Comparison of ENCODE assay signal across 8 cellular contexts in genomic region chr13:79405501-79405830, GRCh38. TPM values are rescaled to one million over a fixed set of nuclear protein-coding genes. Genes with fewer than 3 reads are reported as not detected.
DNase-seq lines count a peak whose midpoint lies in the region; ATAC-seq lines count a peak whose summit lies in the region.

No MANE protein-coding gene starts in this region.

- no peaks in the 10 kb centered on the region for H3K9me3 Mint-ChIP-seq in activated naive CD4-positive, alpha-beta T cell treated with anti-CD3 and anti-CD28 coated beads, Interleukin-2, amount 10 ng/mL, durations not matched to agents 7 days and 5 days
- no peaks in the 10 kb centered on the region for H3K9me3 Mint-ChIP-seq in stimulated activated effector memory CD8-positive, alpha-beta T cell treated with anti-CD3 and anti-CD28 coated beads, Interleukin-12 subunit alpha, Interleukin-12 subunit beta, amount 100 ng/mL, for 72 hours

- H3K27me3 Mint-ChIP-seq in activated naive CD4-positive, alpha-beta T cell treated with anti-CD3 and anti-CD28 coated beads, Interleukin-2, amount 10 ng/mL, durations not matched to agents 7 days and 5 days: no peaks in the 10 kb centered on the region

- ATAC-seq in HG03045 (IDR thresholded peaks at IDR 0.05; ENCODE audit: unreplicated experiment): peak; percentile 10
- ATAC-seq in right cardiac atrium: peak; percentile 5 to 27
- peak; percentile 73 for ATAC-seq in stimulated activated effector memory CD8-positive, alpha-beta T cell treated with anti-CD3 and anti-CD28 coated beads, Interleukin-12 subunit alpha, Interleukin-12 subunit beta, amount 100 ng/mL, for 72 hours

- H3K27me3 ChIP-seq in SJSA1 (replicated peaks): no peaks in the 10 kb centered on the region
- H3K27me3 ChIP-seq in right cardiac atrium (ENCODE audit: control insufficient read depth, insufficient read depth): no peaks in the 10 kb centered on the region

- H3K4me3 ChIP-seq in SJSA1 (peak overlapping the region; percentile 70), right cardiac atrium (ENCODE audit: low read length) (peak overlapping the region; percentile 100)

- peaks cover 14% of the 10 kb centered on the region for H3K36me3 Mint-ChIP-seq in activated naive CD4-positive, alpha-beta T cell treated with anti-CD3 and anti-CD28 coated beads, Interleukin-2, amount 10 ng/mL, durations not matched to agents 7 days and 5 days
- peaks cover 15% of the 10 kb centered on the region for H3K36me3 Mint-ChIP-seq in stimulated activated effector memory CD8-positive, alpha-beta T cell treated with anti-CD3 and anti-CD28 coated beads, Interleukin-12 subunit alpha, Interleukin-12 subunit beta, amount 100 ng/mL, for 72 hours

- WGBS in right cardiac atrium: under 1% methylated on average over 19 of the region's 19 CpGs

- peaks cover 15% of the 10 kb centered on the region for H3K36me3 ChIP-seq in SJSA1

- CTCF ChIA-PET in activated naive CD4-positive, alpha-beta T cell treated with anti-CD3 and anti-CD28 coated beads, Interleukin-2, amount 10 ng/mL, durations not matched to agents 7 days and 5 days (lab: Charles Lee): interaction anchor here (0.8 to 2.2 kb wide), 4 partner anchors 12 to 138 kb away, joined by 3 to 6 read pairs (median 4); no protein-coding TSS in a partner anchor

- intact Hi-C loops in right cardiac atrium (cut with DNase I): no loop called here

- peaks cover 11% of the 10 kb centered on the region; the same call in 1 of the 2 replicates for H3K4me1 ChIP-seq in SJSA1 (replicated peaks)
- H3K4me1 ChIP-seq in right cardiac atrium (ENCODE audit: control insufficient read depth, insufficient read depth, low read length): no peaks in the 10 kb centered on the region

- peak in 3 of 4 experiments; percentile 8 to 31 (median 20) for DNase-seq in activated naive CD4-positive, alpha-beta T cell (lab: John Stamatoyannopoulos, UW)
- DNase-seq in activated naive CD4-positive, alpha-beta T cell treated with anti-CD3 and anti-CD28 coated beads, Interleukin-2, amount 10 ng/mL, durations not matched to agents 7 days and 5 days: no peak
- DNase-seq in SJSA1 (ENCODE audit: low read depth in 1 of 2, low spot score in 2 of 2) (peak in 1 of 2 experiments; percentile 31), right cardiac atrium (no peak), globus pallidus (ENCODE audit: low spot score) (no peak), NCI-H187 treated with DMSO at 0.1 percent for 48 hours (lab: John Stamatoyannopoulos, UW) (no peak)
- no peak for DNase-seq in stimulated activated effector memory CD8-positive, alpha-beta T cell treated with anti-CD3 and anti-CD28 coated beads, Interleukin-12 subunit alpha, Interleukin-12 subunit beta, amount 100 ng/mL, for 72 hours (ENCODE audit: low spot score in 2 of 2)

- no peak overlapping the region for H3K27ac Mint-ChIP-seq in activated naive CD4-positive, alpha-beta T cell treated with anti-CD3 and anti-CD28 coated beads, Interleukin-2, amount 10 ng/mL, durations not matched to agents 7 days and 5 days
- H3K27ac Mint-ChIP-seq in stimulated activated effector memory CD8-positive, alpha-beta T cell treated with anti-CD3 and anti-CD28 coated beads, Interleukin-12 subunit alpha, Interleukin-12 subunit beta, amount 100 ng/mL, for 72 hours: no peak overlapping the region

- no peaks in the 10 kb centered on the region for H3K9me3 ChIP-seq in SJSA1 (replicated peaks)
- H3K9me3 ChIP-seq in right cardiac atrium (ENCODE audit: control insufficient read depth, low read length): no peaks in the 10 kb centered on the region

- no peak overlapping the region for H3K4me3 Mint-ChIP-seq in activated naive CD4-positive, alpha-beta T cell treated with anti-CD3 and anti-CD28 coated beads, Interleukin-2, amount 10 ng/mL, durations not matched to agents 7 days and 5 days
- no peak overlapping the region for H3K4me3 Mint-ChIP-seq in stimulated activated effector memory CD8-positive, alpha-beta T cell treated with anti-CD3 and anti-CD28 coated beads, Interleukin-12 subunit alpha, Interleukin-12 subunit beta, amount 100 ng/mL, for 72 hours

- H3K27ac ChIP-seq in SJSA1 (peak overlapping the region; percentile 92), right cardiac atrium (ENCODE audit: low read length) (peak overlapping the region; percentile 100)

- peaks cover 30% of the 10 kb centered on the region for H3K4me1 Mint-ChIP-seq in activated naive CD4-positive, alpha-beta T cell treated with anti-CD3 and anti-CD28 coated beads, Interleukin-2, amount 10 ng/mL, durations not matched to agents 7 days and 5 days
- H3K4me1 Mint-ChIP-seq in stimulated activated effector memory CD8-positive, alpha-beta T cell treated with anti-CD3 and anti-CD28 coated beads, Interleukin-12 subunit alpha, Interleukin-12 subunit beta, amount 100 ng/mL, for 72 hours: peaks cover 43% of the 10 kb centered on the region

RNA-seq across cellular contexts. Expression of gene RBM26, which starts 0.6 kb away (rescaled TPM):
- total RNA-seq in SJSA1 (2014; rRNA removed; shearing (Covaris generic)): 14.5 and 25.4 TPM in 2 replicates
- total RNA-seq in right cardiac atrium: 10 to 100 TPM; 25.3 to 28.2 (median 27.1) TPM
- polyA plus RNA-seq in right cardiac atrium: 14.5 TPM

Comparison
In these comparisons a context has a peak if more than half of its experiments do, and no peak if none do; other contexts are left out.
1. DNase-seq: peak in activated naive CD4-positive, alpha-beta T cell (3 of 4); none in activated naive CD4-positive, alpha-beta T cell treated with anti-CD3 and anti-CD28 coated beads, Interleukin-2, amount 10 ng/mL, durations not matched to agents 7 days and 5 days (single experiment), right cardiac atrium (0 of 3), stimulated activated effector memory CD8-positive, alpha-beta T cell treated with anti-CD3 and anti-CD28 coated beads, Interleukin-12 subunit alpha, Interleukin-12 subunit beta, amount 100 ng/mL, for 72 hours (0 of 2), globus pallidus (single experiment) and NCI-H187 treated with DMSO at 0.1 percent for 48 hours (single experiment).
2. ATAC-seq: peak in every context shown above with its lines; median percentile 73 in stimulated activated effector memory CD8-positive, alpha-beta T cell treated with anti-CD3 and anti-CD28 coated beads, Interleukin-12 subunit alpha, Interleukin-12 subunit beta, amount 100 ng/mL, for 72 hours; 16 in right cardiac atrium; 10 in HG03045.